In the genomic region with DNA sequence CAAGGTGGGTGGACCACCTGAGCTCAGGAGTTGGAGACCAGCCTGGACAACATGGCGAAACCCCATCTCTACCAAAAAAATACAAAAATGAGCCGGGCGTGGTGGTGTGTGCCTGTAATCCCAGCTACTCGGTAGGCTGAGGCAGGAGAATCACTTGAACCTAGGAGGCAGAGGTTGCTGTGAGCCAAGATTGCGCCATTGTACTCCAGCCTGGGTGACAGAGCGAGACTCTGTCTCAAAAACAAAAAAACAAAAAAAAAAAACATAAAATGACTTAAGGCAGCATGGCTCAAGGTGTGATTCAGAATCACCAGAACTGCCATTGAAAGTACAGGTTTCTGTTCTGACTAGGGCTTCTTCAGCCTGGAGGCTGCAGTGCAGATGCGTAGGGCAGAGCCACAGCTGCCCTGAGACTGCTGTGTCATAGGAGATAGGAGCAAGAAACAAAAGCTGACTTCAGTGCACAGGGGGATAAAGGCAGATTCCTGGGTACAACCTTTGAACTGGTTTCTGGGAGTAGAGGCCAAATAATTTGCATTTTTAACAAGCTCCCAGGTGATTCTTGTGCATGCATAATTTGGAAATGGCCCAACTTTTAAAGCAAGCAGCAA, we compare ENCODE assay signal across 1 cellular context.
TF ChIP-seq lines count a peak whose summit lies in the region.
"Not testable (repeated sequence)": the region's sequence is repeated elsewhere in the genome, so short reads cannot be mapped to it uniquely, and the experiment has no call there.

No MANE protein-coding gene starts in this region.

TF ChIP-seq in K562, 482 proteins besides CTCF, POLR2A, EP300 and RAD21 (continues in another document):
- TF ChIP-seq ELF4 (CRISPR knock-in tag; IDR thresholded peaks at IDR 0.05) (0 out of 2 replicates have a peak, but pooled peaks have one; percentile 19), ARNT (IDR thresholded peaks at IDR 0.05) (0 out of 4 replicates have a peak, but pooled peaks of 1 of the 2 experiments have one; percentile 46), TAL1 (IDR thresholded peaks at IDR 0.05) (peak; percentile 54; the same call in 1 of the 2 replicates), TRIM24 (IDR thresholded peaks at IDR 0.05) (0 out of 4 replicates have a peak, but pooled peaks of 1 of the 2 experiments have one; percentile 9), POLR2AphosphoS5 (IDR thresholded peaks at IDR 0.05; ENCODE audit: control insufficient read depth, insufficient read depth, low read depth, low read length) (peak; percentile 50; the same call in 1 of the 2 replicates), MTA2 (IDR thresholded peaks at IDR 0.05; ENCODE audit: low read depth) (peak; percentile 25; the same call in 1 of the 2 replicates), ZNF316 (IDR thresholded peaks at IDR 0.05) (peak; percentile 84), HLTF (IDR thresholded peaks at IDR 0.05) (0 out of 2 replicates have a peak, but pooled peaks have one; percentile 15), SOX6 (IDR thresholded peaks at IDR 0.05) (peak; percentile 67), CBFA2T3 (IDR thresholded peaks at IDR 0.05) (peak; percentile 81), CTBP1 (IDR thresholded peaks at IDR 0.05; ENCODE audit: borderline replicate concordance) (peak; percentile 23; the same call in 1 of the 2 replicates), C11orf30 (IDR thresholded peaks at IDR 0.05; ENCODE audit: low read depth) (peak; percentile 78), CEBPG (CRISPR knock-in tag; IDR thresholded peaks at IDR 0.05) (0 out of 2 replicates have a peak, but pooled peaks have one; percentile 31), CEBPG (tag; conservative IDR thresholded peaks at IDR 0.05 in 1 of 2, IDR thresholded peaks at IDR 0.05 in 1 of 2) (peak in 1 of 2 experiments; percentile 52; a peak in 2 of 4 replicates), NCOR1 (IDR thresholded peaks at IDR 0.05) (peak; percentile 32; the same call in 1 of the 2 replicates), PHB2 (IDR thresholded peaks at IDR 0.05; ENCODE audit: low read depth) (peak; percentile 20; the same call in 1 of the 2 replicates), MTA3 (IDR thresholded peaks at IDR 0.05; ENCODE audit: borderline replicate concordance) (0 out of 2 replicates have a peak, but pooled peaks have one; percentile 15), NRF1 (conservative IDR thresholded peaks at IDR 0.05 in 1 of 2, IDR thresholded peaks at IDR 0.05 in 1 of 2) (peak; percentile 78 to 80), NR2C2 (tag; IDR thresholded peaks at IDR 0.05) (peak; percentile 79), MAFF (IDR thresholded peaks at IDR 0.05; ENCODE audit: low read length) (peak; percentile 64), DPF2 (IDR thresholded peaks at IDR 0.05) (peak; percentile 69), TEAD4 (IDR thresholded peaks at IDR 0.05; ENCODE audit: low read length) (peak; percentile 60), NR2C1 (IDR thresholded peaks at IDR 0.05) (peak; percentile 77), NR2C1 (tag; IDR thresholded peaks at IDR 0.05) (peak; percentile 60; the same call in 1 of the 2 replicates), MAFG (tag; conservative IDR thresholded peaks at IDR 0.05) (peak; percentile 74; the same call in 1 of the 2 replicates), FOXK2 (conservative IDR thresholded peaks at IDR 0.05 in 1 of 2, IDR thresholded peaks at IDR 0.05 in 1 of 2; ENCODE audit: low read depth in 2 of 2) (0 out of 4 replicates have a peak, but pooled peaks of 1 of the 2 experiments have one; percentile 34), SMARCE1 (IDR thresholded peaks at IDR 0.05) (peak; percentile 45; the same call in 1 of the 2 replicates), SMARCA5 (IDR thresholded peaks at IDR 0.05) (0 out of 2 replicates have a peak, but pooled peaks have one; percentile 18), ARID1B (IDR thresholded peaks at IDR 0.05) (peak; percentile 58), TCF3 (CRISPR knock-in tag; IDR thresholded peaks at IDR 0.05) (peak; percentile 51; the same call in 1 of the 2 replicates), CEBPB (tag; IDR thresholded peaks at IDR 0.05) (peak; percentile 84), ZEB2 (IDR thresholded peaks at IDR 0.05) (0 out of 2 replicates have a peak, but pooled peaks have one; percentile 24), NFE2 (IDR thresholded peaks at IDR 0.05; ENCODE audit: low read depth) (peak; percentile 87)
- TF ChIP-seq, protein P1, sequence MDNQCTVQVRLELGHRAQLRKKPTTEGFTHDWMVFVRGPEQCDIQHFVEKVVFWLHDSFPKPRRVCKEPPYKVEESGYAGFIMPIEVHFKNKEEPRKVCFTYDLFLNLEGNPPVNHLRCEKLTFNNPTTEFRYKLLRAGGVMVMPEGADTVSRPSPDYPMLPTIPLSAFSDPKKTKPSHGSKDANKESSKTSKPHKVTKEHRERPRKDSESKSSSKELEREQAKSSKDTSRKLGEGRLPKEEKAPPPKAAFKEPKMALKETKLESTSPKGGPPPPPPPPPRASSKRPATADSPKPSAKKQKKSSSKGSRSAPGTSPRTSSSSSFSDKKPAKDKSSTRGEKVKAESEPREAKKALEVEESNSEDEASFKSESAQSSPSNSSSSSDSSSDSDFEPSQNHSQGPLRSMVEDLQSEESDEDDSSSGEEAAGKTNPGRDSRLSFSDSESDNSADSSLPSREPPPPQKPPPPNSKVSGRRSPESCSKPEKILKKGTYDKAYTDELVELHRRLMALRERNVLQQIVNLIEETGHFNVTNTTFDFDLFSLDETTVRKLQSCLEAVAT (IDR thresholded peaks at IDR 0.05), result peak in 1 of 2 experiments; percentile 20; a peak in 2 of 4 replicates
- TF ChIP-seq, protein P2, sequence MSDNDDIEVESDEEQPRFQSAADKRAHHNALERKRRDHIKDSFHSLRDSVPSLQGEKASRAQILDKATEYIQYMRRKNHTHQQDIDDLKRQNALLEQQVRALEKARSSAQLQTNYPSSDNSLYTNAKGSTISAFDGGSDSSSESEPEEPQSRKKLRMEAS (CRISPR knock-in tag; IDR thresholded peaks at IDR 0.05), result 0 out of 2 replicates have a peak, but pooled peaks have one; percentile 18
- TF ChIP-seq, protein P3, sequence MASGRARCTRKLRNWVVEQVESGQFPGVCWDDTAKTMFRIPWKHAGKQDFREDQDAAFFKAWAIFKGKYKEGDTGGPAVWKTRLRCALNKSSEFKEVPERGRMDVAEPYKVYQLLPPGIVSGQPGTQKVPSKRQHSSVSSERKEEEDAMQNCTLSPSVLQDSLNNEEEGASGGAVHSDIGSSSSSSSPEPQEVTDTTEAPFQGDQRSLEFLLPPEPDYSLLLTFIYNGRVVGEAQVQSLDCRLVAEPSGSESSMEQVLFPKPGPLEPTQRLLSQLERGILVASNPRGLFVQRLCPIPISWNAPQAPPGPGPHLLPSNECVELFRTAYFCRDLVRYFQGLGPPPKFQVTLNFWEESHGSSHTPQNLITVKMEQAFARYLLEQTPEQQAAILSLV (tag; IDR thresholded peaks at IDR 0.05), result 0 out of 2 replicates have a peak, but pooled peaks have one; percentile 40
- TF ChIP-seq, protein P4, sequence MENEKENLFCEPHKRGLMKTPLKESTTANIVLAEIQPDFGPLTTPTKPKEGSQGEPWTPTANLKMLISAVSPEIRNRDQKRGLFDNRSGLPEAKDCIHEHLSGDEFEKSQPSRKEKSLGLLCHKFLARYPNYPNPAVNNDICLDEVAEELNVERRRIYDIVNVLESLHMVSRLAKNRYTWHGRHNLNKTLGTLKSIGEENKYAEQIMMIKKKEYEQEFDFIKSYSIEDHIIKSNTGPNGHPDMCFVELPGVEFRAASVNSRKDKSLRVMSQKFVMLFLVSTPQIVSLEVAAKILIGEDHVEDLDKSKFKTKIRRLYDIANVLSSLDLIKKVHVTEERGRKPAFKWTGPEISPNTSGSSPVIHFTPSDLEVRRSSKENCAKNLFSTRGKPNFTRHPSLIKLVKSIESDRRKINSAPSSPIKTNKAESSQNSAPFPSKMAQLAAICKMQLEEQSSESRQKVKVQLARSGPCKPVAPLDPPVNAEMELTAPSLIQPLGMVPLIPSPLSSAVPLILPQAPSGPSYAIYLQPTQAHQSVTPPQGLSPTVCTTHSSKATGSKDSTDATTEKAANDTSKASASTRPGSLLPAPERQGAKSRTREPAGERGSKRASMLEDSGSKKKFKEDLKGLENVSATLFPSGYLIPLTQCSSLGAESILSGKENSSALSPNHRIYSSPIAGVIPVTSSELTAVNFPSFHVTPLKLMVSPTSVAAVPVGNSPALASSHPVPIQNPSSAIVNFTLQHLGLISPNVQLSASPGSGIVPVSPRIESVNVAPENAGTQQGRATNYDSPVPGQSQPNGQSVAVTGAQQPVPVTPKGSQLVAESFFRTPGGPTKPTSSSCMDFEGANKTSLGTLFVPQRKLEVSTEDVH (IDR thresholded peaks at IDR 0.05; ENCODE audit: low read depth, partially characterized antibody), result peak; percentile 23
- not testable (repeated sequence) for TF ChIP-seq NR2C2 (CRISPR knock-in tag; IDR thresholded peaks at IDR 0.05); TEAD4 (CRISPR knock-in tag; IDR thresholded peaks at IDR 0.05; ENCODE audit: borderline replicate concordance)
- TF ChIP-seq, protein P5, sequence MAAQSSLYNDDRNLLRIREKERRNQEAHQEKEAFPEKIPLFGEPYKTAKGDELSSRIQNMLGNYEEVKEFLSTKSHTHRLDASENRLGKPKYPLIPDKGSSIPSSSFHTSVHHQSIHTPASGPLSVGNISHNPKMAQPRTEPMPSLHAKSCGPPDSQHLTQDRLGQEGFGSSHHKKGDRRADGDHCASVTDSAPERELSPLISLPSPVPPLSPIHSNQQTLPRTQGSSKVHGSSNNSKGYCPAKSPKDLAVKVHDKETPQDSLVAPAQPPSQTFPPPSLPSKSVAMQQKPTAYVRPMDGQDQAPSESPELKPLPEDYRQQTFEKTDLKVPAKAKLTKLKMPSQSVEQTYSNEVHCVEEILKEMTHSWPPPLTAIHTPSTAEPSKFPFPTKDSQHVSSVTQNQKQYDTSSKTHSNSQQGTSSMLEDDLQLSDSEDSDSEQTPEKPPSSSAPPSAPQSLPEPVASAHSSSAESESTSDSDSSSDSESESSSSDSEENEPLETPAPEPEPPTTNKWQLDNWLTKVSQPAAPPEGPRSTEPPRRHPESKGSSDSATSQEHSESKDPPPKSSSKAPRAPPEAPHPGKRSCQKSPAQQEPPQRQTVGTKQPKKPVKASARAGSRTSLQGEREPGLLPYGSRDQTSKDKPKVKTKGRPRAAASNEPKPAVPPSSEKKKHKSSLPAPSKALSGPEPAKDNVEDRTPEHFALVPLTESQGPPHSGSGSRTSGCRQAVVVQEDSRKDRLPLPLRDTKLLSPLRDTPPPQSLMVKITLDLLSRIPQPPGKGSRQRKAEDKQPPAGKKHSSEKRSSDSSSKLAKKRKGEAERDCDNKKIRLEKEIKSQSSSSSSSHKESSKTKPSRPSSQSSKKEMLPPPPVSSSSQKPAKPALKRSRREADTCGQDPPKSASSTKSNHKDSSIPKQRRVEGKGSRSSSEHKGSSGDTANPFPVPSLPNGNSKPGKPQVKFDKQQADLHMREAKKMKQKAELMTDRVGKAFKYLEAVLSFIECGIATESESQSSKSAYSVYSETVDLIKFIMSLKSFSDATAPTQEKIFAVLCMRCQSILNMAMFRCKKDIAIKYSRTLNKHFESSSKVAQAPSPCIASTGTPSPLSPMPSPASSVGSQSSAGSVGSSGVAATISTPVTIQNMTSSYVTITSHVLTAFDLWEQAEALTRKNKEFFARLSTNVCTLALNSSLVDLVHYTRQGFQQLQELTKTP (IDR thresholded peaks at IDR 0.05; ENCODE audit: low read depth in 1 of 2, partially characterized antibody in 2 of 2), result peak in 1 of 2 experiments; percentile 22
- TF ChIP-seq, protein P6, sequence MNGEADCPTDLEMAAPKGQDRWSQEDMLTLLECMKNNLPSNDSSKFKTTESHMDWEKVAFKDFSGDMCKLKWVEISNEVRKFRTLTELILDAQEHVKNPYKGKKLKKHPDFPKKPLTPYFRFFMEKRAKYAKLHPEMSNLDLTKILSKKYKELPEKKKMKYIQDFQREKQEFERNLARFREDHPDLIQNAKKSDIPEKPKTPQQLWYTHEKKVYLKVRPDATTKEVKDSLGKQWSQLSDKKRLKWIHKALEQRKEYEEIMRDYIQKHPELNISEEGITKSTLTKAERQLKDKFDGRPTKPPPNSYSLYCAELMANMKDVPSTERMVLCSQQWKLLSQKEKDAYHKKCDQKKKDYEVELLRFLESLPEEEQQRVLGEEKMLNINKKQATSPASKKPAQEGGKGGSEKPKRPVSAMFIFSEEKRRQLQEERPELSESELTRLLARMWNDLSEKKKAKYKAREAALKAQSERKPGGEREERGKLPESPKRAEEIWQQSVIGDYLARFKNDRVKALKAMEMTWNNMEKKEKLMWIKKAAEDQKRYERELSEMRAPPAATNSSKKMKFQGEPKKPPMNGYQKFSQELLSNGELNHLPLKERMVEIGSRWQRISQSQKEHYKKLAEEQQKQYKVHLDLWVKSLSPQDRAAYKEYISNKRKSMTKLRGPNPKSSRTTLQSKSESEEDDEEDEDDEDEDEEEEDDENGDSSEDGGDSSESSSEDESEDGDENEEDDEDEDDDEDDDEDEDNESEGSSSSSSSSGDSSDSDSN (IDR thresholded peaks at IDR 0.05; ENCODE audit: borderline replicate concordance in 1 of 2, low read depth in 2 of 2, low read length in 2 of 2), result peak in 1 of 2 experiments; percentile 38; a peak in 1 of 4 replicates
